In genomic region chr1:15036101-15036500, GRCh38 we compare ENCODE assay signal across 26 cellular contexts.
DNase-seq lines count a peak whose midpoint lies in the region; ATAC-seq, FAIRE-seq and TF ChIP-seq lines count a peak whose summit lies in the region.
"Had no signal": no experiment of that assay in that cellular context is flagged by ENCODE, and none has a peak within 500 bp of the region (broad histone marks: within the 10 kb centered on the region; RNA-seq: fewer than 3 reads in every experiment).

No MANE protein-coding gene starts in this region.

- H3K4me1 ChIP-seq in H1 (replicated peaks in 1 of 4; ENCODE audit: control insufficient read depth in 3 of 4, insufficient read depth in 4 of 4, low read length in 3 of 4) (no peaks in the 10 kb centered on the region; a peak in 1 of 7 replicates), kidney (ENCODE audit: control insufficient read depth in 1 of 2, insufficient read depth in 1 of 2, low read depth in 1 of 2, low read length in 2 of 2) (peaks cover 2 to 4% of the 10 kb centered on the region in 2 donors)
- H3K4me1 ChIP-seq: BE2C had no signal

- no peak for TF ChIP-seq RAD21 in H1 (IDR thresholded peaks at IDR 0.05 in 1 of 2, conservative IDR thresholded peaks at IDR 0.05 in 1 of 2; ENCODE audit: low read depth in 2 of 2, low read length in 2 of 2)

- no peaks in the 10 kb centered on the region for H3K23me2 ChIP-seq in H1 (ENCODE audit: low read depth, low read length)

- H3K4ac ChIP-seq in H1 (replicated peaks; ENCODE audit: insufficient read length, low read depth, low read length): no peak overlapping the region

- H3K9me3 ChIP-seq in H1 (ENCODE audit: insufficient read depth in 2 of 2, low read depth in 1 of 2, low read length in 1 of 2): no peaks in the 10 kb centered on the region
- no peaks in the 10 kb centered on the region for H3K9me3 ChIP-seq in kidney (ENCODE audit: control insufficient read depth in 1 of 2, low read length in 2 of 2)
- H3K9me3 ChIP-seq: BE2C had no signal

- H3K56ac ChIP-seq in H1 (replicated peaks; ENCODE audit: insufficient read length, low read depth, low read length): no peak overlapping the region

- POLR2A ChIA-PET in H1 (lab: Charles Lee; ENCODE audit: partially characterized antibody): no interaction called here

- CTCF ChIA-PET in H1 (lab: Charles Lee; ENCODE audit: partially characterized antibody): interaction anchor here (0.9 to 3.8 kb wide), 18 partner anchors 9 to 958 kb away, joined by 3 to 32 read pairs (median 4); no protein-coding TSS in a partner anchor

- ATAC-seq in omental fat pad (ENCODE audit: low FRiP score): peak; percentile 5
- no peak for ATAC-seq in HG02852 (IDR thresholded peaks at IDR 0.05; ENCODE audit: unreplicated experiment)
- ATAC-seq: GM12878 had no signal

- no peak overlapping the region for H3K4me2 ChIP-seq in H1 (ENCODE audit: insufficient read depth in 1 of 2, low read depth in 2 of 2, low read length in 2 of 2)
- H3K4me2 ChIP-seq: BLaER1 had no signal

- no peaks in the 10 kb centered on the region for H3K27me3 ChIP-seq in H1 (replicated peaks in 1 of 4; ENCODE audit: control insufficient read depth in 3 of 4, extremely low read depth in 1 of 4, insufficient read depth in 3 of 4, low read length in 3 of 4)
- H3K27me3 ChIP-seq: BE2C, BLaER1 had no signal

- no peak for FAIRE-seq in H1 (lab: Jason Lieb, UNC)
- no peak for FAIRE-seq in kidney (lab: Jason Lieb, UNC)
- FAIRE-seq: A204.1, GM12878, GM12892, GM18507 had no signal

- H3K79me1 ChIP-seq in H1 (ENCODE audit: low read depth, low read length): no peaks in the 10 kb centered on the region

- no peak overlapping the region for H4K5ac ChIP-seq in H1 (ENCODE audit: insufficient read length, low read depth, low read length)

- no peak for DNase-seq in H1 (ENCODE audit: low read depth in 1 of 2, low spot score in 2 of 2)
- DNase-seq in kidney: peak; percentile 33
- DNase-seq in omental fat pad (ENCODE audit: low spot score): no peak
- DNase-seq in NCI-H748 (lab: John Stamatoyannopoulos, UW; ENCODE audit: unreplicated experiment): no peak
- no peak for DNase-seq in activated CD4-positive, alpha-beta T cell treated with anti-CD3 and anti-CD28 coated beads for 1 hour
- DNase-seq: 8988T; ACHN; BE2C; C1 segment of cervical spinal cord; CD4-positive, alpha-beta memory T cell; CD4-positive, CD25-positive, alpha-beta regulatory T cell; CD8-positive, alpha-beta memory T cell; COR-L47; DMS 273 treated with DMSO at 0.1 percent for 48 hours; DMS153; DMS53; DMS79; DND-41; EL; GDM1 had no signal

- TF ChIP-seq POLR2A in H1 (IDR thresholded peaks at IDR 0.05; ENCODE audit: control extremely low read depth in 1 of 2, low read depth in 2 of 2, low read length in 2 of 2): no peak

- H2BK20ac ChIP-seq in H1 (ENCODE audit: low read length): no peak overlapping the region

- H4K20me1 ChIP-seq in H1 (replicated peaks in 1 of 2; ENCODE audit: control insufficient read depth in 1 of 2, insufficient read depth in 2 of 2, low read length in 2 of 2): no peaks in the 10 kb centered on the region

- no peak overlapping the region for H3K14ac ChIP-seq in H1 (ENCODE audit: insufficient read length)

- H2AFZ ChIP-seq in H1 (ENCODE audit: low read length): no peak overlapping the region

- intact Hi-C loops in kidney (cut with DNase I): no loop called here

- H3K27ac ChIP-seq in H1 (ENCODE audit: low read depth, low read length): no peak overlapping the region
- H3K27ac ChIP-seq in kidney (ENCODE audit: low read depth in 2 of 2, low read length in 2 of 2): no peak overlapping the region
- H3K27ac ChIP-seq: BLaER1 had no signal

- H2BK12ac ChIP-seq in H1 (ENCODE audit: low read depth, low read length): no peak overlapping the region

- 77% methylated on average over 2 of the region's 10 CpGs; no CpG with 5 or more reads in 1 of the 2 experiments for WGBS in H1 (ENCODE audit: extremely low coverage in 1 of 2, insufficient coverage in 1 of 2, insufficient read length in 1 of 2, insufficient replicate concordance in 2 of 2, low coverage in 1 of 2, low lambda C conversion rate in 2 of 2, missing lambda C conversion rate in 1 of 2), 2 experiments

- H4K91ac ChIP-seq in H1 (replicated peaks; ENCODE audit: insufficient read length, low read length): no peak overlapping the region

- no peak overlapping the region for H3K18ac ChIP-seq in H1 (ENCODE audit: extremely low read depth, low read length)

- H3K36me3 ChIP-seq in H1 (ENCODE audit: control insufficient read depth in 2 of 4, insufficient read depth in 4 of 4, low read length in 3 of 4): no peaks in the 10 kb centered on the region
- peaks cover 5 to 12% of the 10 kb centered on the region in 2 donors for H3K36me3 ChIP-seq in kidney (ENCODE audit: control insufficient read depth in 1 of 2, insufficient read depth in 2 of 2, low read length in 2 of 2)
- H3K36me3 ChIP-seq: BE2C had no signal

- H2BK15ac ChIP-seq in H1 (ENCODE audit: low read length): no peak overlapping the region

- no peak overlapping the region for H3K9ac ChIP-seq in H1 (replicated peaks in 1 of 4; ENCODE audit: extremely low read depth in 1 of 4, low read depth in 3 of 4, low read length in 3 of 4)
- no peak overlapping the region for H3K9ac ChIP-seq in kidney (ENCODE audit: low read length in 2 of 2)
- H3K9ac ChIP-seq: BLaER1 had no signal

- H3K23ac ChIP-seq in H1 (ENCODE audit: insufficient read length): no peak overlapping the region

- no peaks in the 10 kb centered on the region for H3K79me2 ChIP-seq in H1 (ENCODE audit: control insufficient read depth in 1 of 2, insufficient read depth in 2 of 2, low read length in 2 of 2)

- H2AK5ac ChIP-seq in H1 (ENCODE audit: low read depth, low read length): no peak overlapping the region

- 0 out of 2 replicates have a peak overlapping the region, but pooled peaks have one; percentile 42 for H4K8ac ChIP-seq in H1 (ENCODE audit: extremely low read depth, insufficient read depth, low read length)

- TF ChIP-seq CTCF in H1 (IDR thresholded peaks at IDR 0.05; ENCODE audit: control extremely low read depth in 1 of 3, insufficient read depth in 1 of 3, low read depth in 1 of 3, low read length in 3 of 3): no peak
- no peak for TF ChIP-seq CTCF in kidney (IDR thresholded peaks at IDR 0.05; ENCODE audit: borderline replicate concordance, extremely low read depth, insufficient read depth)
- TF ChIP-seq CTCF in omental fat pad (IDR thresholded peaks at IDR 0.05): no peak

- TF ChIP-seq EP300 in H1 (IDR thresholded peaks at IDR 0.05; ENCODE audit: borderline replicate concordance in 1 of 2, low read depth in 2 of 2, low read length in 2 of 2): no peak

- H2BK5ac ChIP-seq in H1 (ENCODE audit: low read depth, low read length): no peak overlapping the region

- H3K4me3 ChIP-seq in H1 (ENCODE audit: extremely low read depth in 1 of 4, insufficient read depth in 2 of 4, low read depth in 3 of 4, low read length in 4 of 4): no peak overlapping the region
- no peak overlapping the region for H3K4me3 ChIP-seq in kidney (ENCODE audit: low read length in 2 of 2)
- H3K4me3 ChIP-seq: BLaER1, GM12878 had no signal

- H2BK120ac ChIP-seq in H1 (replicated peaks; ENCODE audit: low read depth, low read length): no peak overlapping the region

TF ChIP-seq in H1, 55 proteins besides CTCF, POLR2A, EP300 and RAD21 (continues in another document):
- no peak for TF ChIP-seq JUN (IDR thresholded peaks at IDR 0.05; ENCODE audit: low read depth, low read length)
- TF ChIP-seq SRF (IDR thresholded peaks at IDR 0.05; ENCODE audit: low read depth, low read length): no peak
- TF ChIP-seq MAX (IDR thresholded peaks at IDR 0.05): no peak
- no peak for TF ChIP-seq HDAC2 (IDR thresholded peaks at IDR 0.05; ENCODE audit: borderline replicate concordance in 1 of 2, low read depth in 2 of 2, low read length in 2 of 2)
- no peak for TF ChIP-seq BCL11A (IDR thresholded peaks at IDR 0.05; ENCODE audit: low read depth in 2 of 2, low read length in 2 of 2)
